ENCODE assay signal across 1 cellular context in the genomic region with DNA sequence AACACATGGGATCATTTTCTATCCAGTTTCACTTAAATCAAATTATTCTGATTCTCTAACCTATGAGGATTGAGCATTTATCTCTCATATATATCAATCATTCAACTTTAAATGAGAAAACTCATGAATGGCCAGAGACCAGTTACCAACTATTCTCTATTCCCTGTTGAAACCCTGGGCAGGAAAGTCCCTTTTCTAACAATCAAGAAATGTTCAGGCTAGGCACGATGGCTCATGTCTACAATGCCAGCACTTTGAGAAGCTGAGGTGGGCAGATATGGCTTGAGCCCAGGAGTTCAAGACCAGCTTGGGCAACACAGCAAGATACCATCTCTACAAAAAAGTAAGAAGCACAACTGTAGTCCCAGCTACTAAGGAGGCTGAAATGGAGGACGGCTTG.
TF ChIP-seq lines count a peak whose summit lies in the region.

No MANE protein-coding gene starts in this region.

TF ChIP-seq in HepG2, 621 proteins besides CTCF, POLR2A, EP300 and RAD21:
- TF ChIP-seq SRY (CRISPR knock-in tag; IDR thresholded peaks at IDR 0.05): no peak
